ENCODE assay signal across 16 cellular contexts in the genomic region with DNA sequence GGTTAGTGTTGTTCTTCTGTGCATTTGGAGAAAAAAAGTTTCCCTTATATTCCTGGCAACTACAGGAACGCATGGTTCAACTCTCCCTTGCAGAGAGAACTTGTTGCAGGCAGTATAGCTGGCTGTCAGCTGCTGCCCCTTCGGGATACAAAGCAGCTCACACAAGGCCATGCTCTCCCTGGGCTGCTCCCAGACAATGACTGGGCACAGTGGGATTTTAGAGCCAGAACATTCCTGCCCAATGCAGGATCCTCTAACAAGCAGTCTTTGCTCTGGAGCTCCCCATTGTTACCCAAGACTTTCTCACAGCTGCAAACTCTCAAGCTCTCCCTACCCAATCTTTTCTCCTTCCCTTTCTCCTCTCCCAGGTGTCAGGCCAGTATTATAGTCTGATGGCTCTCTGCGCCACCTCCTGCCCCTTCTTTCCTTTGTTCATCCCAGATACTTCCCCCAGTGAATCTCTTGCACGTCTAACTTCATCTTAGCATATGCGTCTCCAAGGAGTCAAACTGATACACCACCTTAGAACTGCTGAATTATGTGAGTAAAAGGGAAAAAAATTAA. TPM values are rescaled to one million over a fixed set of nuclear protein-coding genes. Genes with fewer than 3 reads are reported as not detected.
"Had no signal": no experiment of that assay in that cellular context is flagged by ENCODE, and none has a peak within 500 bp of the region (broad histone marks: within the 10 kb centered on the region; RNA-seq: fewer than 3 reads in every experiment).

No MANE protein-coding gene starts in this region.

- H3K4me1 ChIP-seq: lower lobe of right lung, transverse colon had no signal

- DNase-seq: activated CD4-positive, alpha-beta T cell treated with anti-CD3 and anti-CD28 coated beads, Interleukin-2, amount 50 U/mL, for 48 hours; activated naive CD4-positive, alpha-beta T cell treated with Interleukin-2 at 50 U/mL for 16 hours; activated naive CD8-positive, alpha-beta T cell treated with anti-CD3 and anti-CD28 coated beads, Interleukin-2, amount 50 U/mL, for 24 hours; left cardiac atrium; lower lobe of right lung; ovary; T-helper 9 cell; transverse colon had no signal

- FAIRE-seq: bronchial epithelial cell, endometrium had no signal

- H3K9me3 ChIP-seq: ascending aorta, esophagus muscularis mucosa, lower lobe of right lung, ovary, transverse colon had no signal

- H3K4me3 ChIP-seq: ascending aorta, esophagus muscularis mucosa, lower lobe of right lung, ovary, transverse colon had no signal

- H3K27me3 ChIP-seq: ascending aorta, esophagus muscularis mucosa, ovary, transverse colon had no signal

- H3K36me3 ChIP-seq: ascending aorta, esophagus muscularis mucosa, lower lobe of right lung, ovary, transverse colon had no signal

- ATAC-seq: activated naive CD8-positive, alpha-beta T cell treated with anti-CD3 and anti-CD28 coated beads, Interleukin-2, amount 50 U/mL, for 24 hours; activated T-helper 17 cell treated with anti-CD3 and anti-CD28 coated beads, Interleukin-2, amount 50 U/mL, for 72 hours; left cardiac atrium; lower lobe of right lung; stimulated activated memory B cell treated with anti-CD40 and anti-IgM and Interleukin-4, amounts not matched to agents 10 μg/mL and 1 μg/mL and 100 μg/mL, for 72 hours had no signal

- H3K27ac ChIP-seq: ascending aorta, esophagus muscularis mucosa, lower lobe of right lung, ovary, transverse colon had no signal

RNA-seq across cellular contexts. Expression of a gene that starts 27.5 kb away (rescaled TPM):
- total RNA-seq: activated T-helper 17 cell treated with anti-CD3 and anti-CD28 coated beads, Interleukin-2, amount 50 U/mL, for 72 hours; ascending aorta; bronchial epithelial cell; esophagus muscularis mucosa; left cardiac atrium; lower lobe of right lung; renal cortical epithelial cell; transverse colon had no signal
- polyA plus RNA-seq: neural cell, ovary had no signal
